19 cellular contexts compared by ENCODE assay signal in the genomic region with DNA sequence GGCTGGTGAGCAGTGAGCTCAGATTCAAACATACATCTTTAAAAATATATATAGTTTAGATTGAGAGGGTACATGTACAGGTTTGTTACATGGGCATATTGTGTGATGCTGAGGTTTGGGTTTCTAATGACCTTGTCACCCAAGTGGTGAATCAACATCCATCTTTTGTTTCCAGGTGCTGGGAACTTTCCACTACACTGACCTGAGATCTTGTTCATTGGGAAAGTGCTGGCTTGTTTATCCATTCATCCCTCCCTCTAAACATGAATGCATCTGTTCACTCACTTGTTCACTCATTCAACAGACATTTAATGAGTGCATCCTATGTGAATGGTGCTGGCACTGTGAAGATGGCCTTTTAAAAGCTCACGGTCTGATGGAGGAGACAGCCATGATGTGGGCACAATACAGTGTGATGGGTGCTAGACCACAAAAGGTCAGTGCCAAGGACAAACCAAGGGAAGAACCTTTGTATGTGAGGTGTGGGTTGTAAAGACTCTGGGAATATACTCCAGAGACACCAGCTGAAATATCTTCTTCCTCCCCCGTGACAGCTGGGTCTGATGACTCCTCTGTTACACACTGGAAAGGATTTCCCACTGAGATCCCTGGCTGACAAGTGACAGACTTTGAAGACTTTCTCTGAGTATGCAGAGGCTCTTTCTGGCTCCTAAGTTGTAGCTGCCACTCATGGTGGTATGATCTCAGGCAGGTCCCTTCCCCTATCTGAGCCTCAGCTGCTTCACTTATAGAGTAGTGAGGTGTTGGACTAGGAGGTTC. TPM values are rescaled to one million over a fixed set of nuclear protein-coding genes. Genes with fewer than 3 reads are reported as not detected.
DNase-seq lines count a peak whose midpoint lies in the region; ATAC-seq, FAIRE-seq and TF ChIP-seq lines count a peak whose summit lies in the region.
"Had no signal": no experiment of that assay in that cellular context is flagged by ENCODE, and none has a peak within 500 bp of the region (broad histone marks: within the 10 kb centered on the region; RNA-seq: fewer than 3 reads in every experiment).

No MANE protein-coding gene starts in this region.

- no peaks in the 10 kb centered on the region for H3K9me3 ChIP-seq in endothelial cell of umbilical vein (replicated peaks; ENCODE audit: control insufficient read depth, insufficient read depth, low read length)
- H3K9me3 ChIP-seq: BE2C had no signal

- peaks cover 26% of the 10 kb centered on the region for H3K27me3 Mint-ChIP-seq in type B pancreatic cell

- no peak overlapping the region for H3K4me3 Mint-ChIP-seq in type B pancreatic cell
- H3K4me3 Mint-ChIP-seq: CD4-positive, alpha-beta memory T cell had no signal

- H3K27me3 ChIP-seq in endothelial cell of umbilical vein (ENCODE audit: control insufficient read depth in 2 of 2, insufficient read depth in 2 of 2, low read length in 2 of 2) (peaks cover 33 to 40% of the 10 kb centered on the region in 2 experiments), H7 (ENCODE audit: control insufficient read depth, insufficient read depth, low read length) (no peaks in the 10 kb centered on the region)
- H3K27me3 ChIP-seq: BE2C had no signal

- H4K20me1 ChIP-seq in endothelial cell of umbilical vein (replicated peaks; ENCODE audit: control insufficient read depth, extremely low read depth, insufficient read depth, low read length), result no peaks in the 10 kb centered on the region

- no peaks in the 10 kb centered on the region for H3K79me2 ChIP-seq in endothelial cell of umbilical vein (ENCODE audit: control insufficient read depth, insufficient read depth, low read length)

- no peaks in the 10 kb centered on the region for H3K9me1 ChIP-seq in endothelial cell of umbilical vein (replicated peaks; ENCODE audit: control insufficient read depth, extremely low read depth, insufficient read depth, low read length)

- no peaks in the 10 kb centered on the region for H3K36me3 Mint-ChIP-seq in type B pancreatic cell
- H3K36me3 Mint-ChIP-seq in activated naive CD4-positive, alpha-beta T cell treated with anti-CD3 and anti-CD28 coated beads, Interleukin-2, amount 50 U/mL, for 72 hours, result no peaks in the 10 kb centered on the region
- H3K36me3 Mint-ChIP-seq: CD4-positive, alpha-beta memory T cell had no signal

- ATAC-seq in activated naive CD4-positive, alpha-beta T cell treated with anti-CD3 and anti-CD28 coated beads, Interleukin-2, amount 50 U/mL, for 72 hours, result no peak

- peak; percentile 86 for DNase-seq in LHCN-M2 (ENCODE audit: low read depth)
- DNase-seq in endothelial cell of umbilical vein (ENCODE audit: low read depth, low spot score), result peak; percentile 3
- DNase-seq in myocyte (ENCODE audit: low read depth), result peak; percentile 83
- DNase-seq in type B pancreatic cell (ENCODE audit: extremely low spot score, unreplicated experiment), result peak; percentile 6
- no peak for DNase-seq in activated naive CD4-positive, alpha-beta T cell treated with anti-CD3 and anti-CD28 coated beads, Interleukin-2, amount 50 U/mL, for 72 hours (ENCODE audit: low spot score in 2 of 2)
- no peak for DNase-seq in H7
- no peak for DNase-seq in stimulated activated CD4-positive, alpha-beta T cell treated with anti-CD3 and anti-CD28 coated beads, Interleukin-4, amount 100 ng/mL, for 4 hours
- DNase-seq: BE2C; CD4-positive, alpha-beta memory T cell; DMS153; DMS79 treated with DMSO at 0.1 percent for 48 hours; EL; GM23248 had no signal

- H3K4me2 ChIP-seq in endothelial cell of umbilical vein (ENCODE audit: insufficient read depth, low read length), result no peak overlapping the region

- H3K9ac ChIP-seq in endothelial cell of umbilical vein (replicated peaks; ENCODE audit: extremely low read depth, insufficient read depth, low read length), result no peak overlapping the region
- H3K9ac ChIP-seq: GM23248 had no signal

- POLR2A ChIA-PET in endothelial cell of umbilical vein (lab: Charles Lee), result no interaction called here

- no TSS peak for BruUV-seq in endothelial cell of umbilical vein (replicated peaks; lab: Mats Ljungman, UMichigan)

- no peak overlapping the region for H3K27ac ChIP-seq in endothelial cell of umbilical vein (ENCODE audit: insufficient read depth, low read depth, low read length)
- H3K27ac ChIP-seq: C4-2B, GM23248 had no signal

- H3K36me3 ChIP-seq in endothelial cell of umbilical vein (ENCODE audit: control insufficient read depth in 2 of 2, extremely low read depth in 1 of 2, insufficient read depth in 2 of 2, low read length in 2 of 2) (no peaks in the 10 kb centered on the region), H7 (replicated peaks; ENCODE audit: control insufficient read depth, insufficient read depth, low read length) (no peaks in the 10 kb centered on the region)
- H3K36me3 ChIP-seq: BE2C had no signal

- H2AFZ ChIP-seq in endothelial cell of umbilical vein (ENCODE audit: low read depth, low read length), result no peak overlapping the region
- H2AFZ ChIP-seq: GM23248 had no signal

- H3K4me3 ChIP-seq in endothelial cell of umbilical vein (replicated peaks in 1 of 3; ENCODE audit: insufficient read depth in 1 of 3, low read depth in 1 of 3, low read length in 3 of 3) (no peak overlapping the region), H7 (ENCODE audit: insufficient read depth, low read depth, low read length) (no peak overlapping the region)
- H3K4me3 ChIP-seq: GM23248 had no signal

- no peak for TF ChIP-seq POLR2A in endothelial cell of umbilical vein (IDR thresholded peaks at IDR 0.05; ENCODE audit: low read depth, low read length)

- intact Hi-C loops in endothelial cell of umbilical vein (cut with micrococcal nuclease), result no loop called here

- TF ChIP-seq CTCF in endothelial cell of umbilical vein (IDR thresholded peaks at IDR 0.05; ENCODE audit: extremely low read depth in 1 of 2, insufficient read depth in 1 of 2, low read depth in 1 of 2, low read length in 2 of 2) (no peak), type B pancreatic cell (conservative IDR thresholded peaks at IDR 0.05) (no peak)

- no peaks in the 10 kb centered on the region for H3K9me3 Mint-ChIP-seq in type B pancreatic cell
- H3K9me3 Mint-ChIP-seq in activated naive CD4-positive, alpha-beta T cell treated with anti-CD3 and anti-CD28 coated beads, Interleukin-2, amount 50 U/mL, for 72 hours, result no peaks in the 10 kb centered on the region

- H3K27ac Mint-ChIP-seq in type B pancreatic cell, result no peak overlapping the region
- no peak overlapping the region for H3K27ac Mint-ChIP-seq in activated naive CD4-positive, alpha-beta T cell treated with anti-CD3 and anti-CD28 coated beads, Interleukin-2, amount 50 U/mL, for 72 hours
- H3K27ac Mint-ChIP-seq: CD4-positive, alpha-beta memory T cell had no signal

- no peaks in the 10 kb centered on the region for H3K4me1 ChIP-seq in endothelial cell of umbilical vein (ENCODE audit: control insufficient read depth, extremely low read depth, insufficient read depth, low read length)
- H3K4me1 ChIP-seq: BE2C had no signal

- no peaks in the 10 kb centered on the region for H3K4me1 Mint-ChIP-seq in type B pancreatic cell (ENCODE audit: unreplicated experiment)
- H3K4me1 Mint-ChIP-seq: CD4-positive, alpha-beta memory T cell had no signal

- no peak for FAIRE-seq in endothelial cell of umbilical vein (lab: Jason Lieb, UNC)
- FAIRE-seq: A204.1, D721Med, G401.6, GM12891, H54 had no signal

- CTCF ChIA-PET in endothelial cell of umbilical vein (lab: Charles Lee), result interaction anchor here (0.7 to 1.4 kb wide), 2 partner anchors 55 to 141 kb away, joined by 3 to 6 read pairs; no protein-coding TSS in a partner anchor

- dilution Hi-C loops in endothelial cell of umbilical vein (cut with MboI; ENCODE audit: extremely low pct_ligation_motif_present, low sequenced_read_pairs), result no loop called here

TF ChIP-seq in endothelial cell of umbilical vein, 7 proteins besides CTCF, POLR2A, EP300 and RAD21:
- TF ChIP-seq FOS (IDR thresholded peaks at IDR 0.05; ENCODE audit: borderline replicate concordance, insufficient read depth, low read length) (no peak), GATA2 (IDR thresholded peaks at IDR 0.05; ENCODE audit: insufficient read depth, insufficient read length, low read depth, low read length) (no peak), MYC (IDR thresholded peaks at IDR 0.05; ENCODE audit: low read depth, low read length) (no peak), JUN (IDR thresholded peaks at IDR 0.05; ENCODE audit: borderline replicate concordance, insufficient read depth, insufficient read length, low read depth) (no peak), POLR2AphosphoS5 (IDR thresholded peaks at IDR 0.05; ENCODE audit: insufficient read depth, low read depth, low read length) (no peak), EZH2 (IDR thresholded peaks at IDR 0.05; ENCODE audit: borderline replicate concordance, low read depth, low read length, severe bottlenecking) (no peak)
- TF ChIP-seq, protein P1, sequence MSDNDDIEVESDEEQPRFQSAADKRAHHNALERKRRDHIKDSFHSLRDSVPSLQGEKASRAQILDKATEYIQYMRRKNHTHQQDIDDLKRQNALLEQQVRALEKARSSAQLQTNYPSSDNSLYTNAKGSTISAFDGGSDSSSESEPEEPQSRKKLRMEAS (IDR thresholded peaks at IDR 0.05; ENCODE audit: insufficient read depth, insufficient read length), result no peak
TF ChIP-seq in endothelial cell of umbilical vein: peak in this region for 0.

RNA-seq across cellular contexts. Expression of gene ITGA11, which starts 16.2 kb away (rescaled TPM):
- total RNA-seq in LHCN-M2 (2014; rRNA removed) (14.6 and 22.0 TPM in 2 replicates), endothelial cell of umbilical vein (0.18 and 0.58 TPM in 2 replicates), myocyte (29.2 and 33.5 TPM in 2 replicates), type B pancreatic cell (ENCODE audit: low replicate concordance) (0.26 and 0.92 TPM in 2 replicates)
- 115 TPM for polyA plus RNA-seq in LHCN-M2 (2012)
- polyA plus RNA-seq in endothelial cell of umbilical vein, result 0.83 and 1.0 TPM in 2 replicates
- 0.65 and 0.97 TPM in 2 replicates for polyA plus RNA-seq in endothelial cell of umbilical vein (2011; cell fraction: cytosol; rRNA removed)
- polyA plus RNA-seq in endothelial cell of umbilical vein (2011; cell fraction: nucleus; rRNA removed), result 1.4 and 1.5 TPM in 2 replicates
- polyA plus RNA-seq in endothelial cell of umbilical vein (2012), result 0.48 and 1.1 TPM in 2 replicates
- 2.6 and 4.2 TPM in 2 replicates for polyA minus RNA-seq in endothelial cell of umbilical vein
- not detected for polyA minus RNA-seq in endothelial cell of umbilical vein (2011; cell fraction: cytosol; rRNA and poly(A)+ RNA removed)
- polyA minus RNA-seq in endothelial cell of umbilical vein (2011; cell fraction: nucleus; rRNA and poly(A)+ RNA removed), result 1.2 and 1.4 TPM in 2 replicates
- polyA plus RNA-seq in myocyte (2012), result 1,681 TPM
- 1 to 10 TPM in 1 of 2 donors, under 1 TPM in 1; 0.27 to 1.8 TPM for total RNA-seq in activated naive CD4-positive, alpha-beta T cell treated with anti-CD3 and anti-CD28 coated beads, Interleukin-2, amount 50 U/mL, for 72 hours
- total RNA-seq in H7 (2014; rRNA removed; shearing (Covaris generic)), result 0.03 and 0.07 TPM in 2 replicates
- total RNA-seq: CD4-positive, alpha-beta memory T cell had no signal
- polyA plus RNA-seq: CD4-positive, alpha-beta memory T cell had no signal

Comparison
In these comparisons a context has a peak if more than half of its experiments do, and no peak if none do; other contexts are left out.
1. DNase-seq: peak in LHCN-M2 (single experiment), endothelial cell of umbilical vein (single experiment), myocyte (single experiment) and type B pancreatic cell (single experiment); none in activated naive CD4-positive, alpha-beta T cell treated with anti-CD3 and anti-CD28 coated beads, Interleukin-2, amount 50 U/mL, for 72 hours (0 of 2), H7 (single experiment) and stimulated activated CD4-positive, alpha-beta T cell treated with anti-CD3 and anti-CD28 coated beads, Interleukin-4, amount 100 ng/mL, for 4 hours (0 of 2).